In the genomic region with DNA sequence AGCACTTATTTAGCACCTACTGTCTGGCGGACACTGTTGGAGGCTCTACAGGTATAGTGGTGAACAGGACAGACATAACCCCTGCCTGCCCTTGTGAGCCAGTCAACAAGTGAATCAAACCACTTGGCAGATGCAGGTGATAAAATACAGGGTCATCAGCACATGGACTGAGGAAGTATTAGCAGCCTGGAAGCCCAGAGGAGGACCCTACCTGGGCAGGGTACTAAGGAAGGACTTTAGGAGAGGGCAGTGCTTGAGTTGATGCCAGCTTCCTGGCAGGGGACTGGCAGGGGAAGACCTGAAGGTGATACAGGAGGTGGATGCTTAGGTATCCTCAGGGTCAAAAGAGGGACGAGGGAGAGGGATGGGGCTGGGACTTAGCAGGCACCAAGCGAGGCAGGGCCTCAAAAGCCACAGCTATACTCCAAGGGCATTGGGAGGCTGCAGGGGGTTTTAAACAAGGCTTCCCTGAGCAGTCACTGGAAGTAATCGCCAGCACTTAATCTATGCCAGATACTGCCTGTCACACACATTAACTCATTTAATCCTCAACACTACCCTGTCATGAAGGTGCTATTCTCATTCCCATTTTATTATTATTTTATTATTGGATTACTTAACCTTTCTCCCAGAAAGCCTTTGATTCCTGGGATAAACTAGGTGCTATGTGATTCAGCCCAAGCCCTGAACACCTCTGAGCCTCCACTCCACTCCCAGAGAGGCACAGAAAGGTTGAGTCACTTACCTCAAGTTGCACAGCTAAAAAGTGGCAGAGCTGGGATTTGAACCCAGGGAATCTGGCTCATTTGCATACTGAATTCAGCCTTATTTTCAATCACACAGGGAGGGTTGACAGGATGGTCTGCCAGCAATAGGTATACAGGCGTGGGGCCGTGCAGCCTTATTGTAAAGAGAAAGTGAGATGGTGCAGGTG, we compare ENCODE assay signal across 25 cellular contexts.
"Had no signal": no experiment of that assay in that cellular context is flagged by ENCODE, and none has a peak within 500 bp of the region (broad histone marks: within the 10 kb centered on the region; RNA-seq: fewer than 3 reads in every experiment).

No MANE protein-coding gene starts in this region.

- ATAC-seq: activated CD8-positive, alpha-beta T cell treated with anti-CD3 and anti-CD28 coated beads for 36 hours; esophagus mucosa; gastrocnemius medialis; mucosa of descending colon had no signal

- H3K4me3 ChIP-seq: gastrocnemius medialis, mucosa of descending colon, thyroid gland had no signal

- H3K36me3 Mint-ChIP-seq: activated naive CD8-positive, alpha-beta T cell treated with anti-CD3 and anti-CD28 coated beads, Interleukin-2, amount 10 ng/mL, durations not matched to agents 7 days and 5 days; immature natural killer cell; memory B cell; naive B cell had no signal

- H3K27me3 ChIP-seq: brain microvascular endothelial cell, gastrocnemius medialis, thyroid gland had no signal

- H3K9me3 ChIP-seq: gastrocnemius medialis, mucosa of descending colon, thyroid gland had no signal

- H3K4me1 Mint-ChIP-seq: activated CD4-positive, alpha-beta T cell treated with anti-CD3 and anti-CD28 coated beads, Interleukin-2, amount 10 ng/mL, durations not matched to agents 24 days and 14 days; activated naive CD8-positive, alpha-beta T cell treated with anti-CD3 and anti-CD28 coated beads, Interleukin-2, amount 10 ng/mL, durations not matched to agents 7 days and 5 days; central memory CD8-positive, alpha-beta T cell; immature natural killer cell; memory B cell; naive B cell had no signal

- H3K4me1 ChIP-seq: gastrocnemius medialis, thyroid gland had no signal

- DNase-seq: activated CD4-positive, alpha-beta T cell treated with anti-CD3 and anti-CD28 coated beads, Interleukin-2, amount 10 ng/mL, durations not matched to agents 24 days and 14 days; activated CD4-positive, CD25-positive, alpha-beta regulatory T cell; activated CD8-positive, alpha-beta T cell treated with anti-CD3 and anti-CD28 coated beads for 36 hours; activated naive CD4-positive, alpha-beta T cell treated with Interleukin-2 at 50 U/mL for 16 hours; activated naive CD8-positive, alpha-beta T cell treated with anti-CD3 and anti-CD28 coated beads, Interleukin-2, amount 10 ng/mL, durations not matched to agents 7 days and 5 days; activated T-cell treated with anti-CD3 and anti-CD28 coated beads, Interleukin-2, amount 50 U/mL, for 1 hour; brain microvascular endothelial cell; cortex of kidney; gastrocnemius medialis; head of caudate nucleus; immature natural killer cell; kidney glomerular epithelial cell; mucosa of descending colon; naive B cell; posterior cingulate gyrus; retina; stimulated activated CD4-positive, alpha-beta T cell treated with anti-CD3 and anti-CD28 coated beads, Interleukin-12 subunit alpha, Interleukin-12 subunit beta, amount 100 ng/mL, for 4 hours; stimulated activated CD4-positive, alpha-beta T cell treated with anti-CD3 and anti-CD28 coated beads, Interleukin-2, amount 100 ng/mL, for 24 hours; stimulated activated naive CD4-positive, alpha-beta T cell treated with Interleukin-2 at 50 U/mL for 16 hours; thyroid gland had no signal

- H3K4me3 Mint-ChIP-seq: activated CD4-positive, alpha-beta T cell treated with anti-CD3 and anti-CD28 coated beads, Interleukin-2, amount 10 ng/mL, durations not matched to agents 24 days and 14 days; activated CD8-positive, alpha-beta T cell treated with anti-CD3 and anti-CD28 coated beads for 36 hours; activated naive CD8-positive, alpha-beta T cell treated with anti-CD3 and anti-CD28 coated beads, Interleukin-2, amount 10 ng/mL, durations not matched to agents 7 days and 5 days; central memory CD8-positive, alpha-beta T cell; immature natural killer cell; memory B cell; naive B cell had no signal

- FAIRE-seq: TTC549 had no signal

- H3K27me3 Mint-ChIP-seq: activated CD4-positive, alpha-beta T cell treated with anti-CD3 and anti-CD28 coated beads, Interleukin-2, amount 10 ng/mL, durations not matched to agents 24 days and 14 days; activated CD8-positive, alpha-beta T cell treated with anti-CD3 and anti-CD28 coated beads for 36 hours; activated naive CD8-positive, alpha-beta T cell treated with anti-CD3 and anti-CD28 coated beads, Interleukin-2, amount 10 ng/mL, durations not matched to agents 7 days and 5 days had no signal

- H3K27ac ChIP-seq: brain microvascular endothelial cell, gastrocnemius medialis, thyroid gland had no signal

- H3K9me3 Mint-ChIP-seq: activated CD4-positive, alpha-beta T cell treated with anti-CD3 and anti-CD28 coated beads, Interleukin-2, amount 10 ng/mL, durations not matched to agents 24 days and 14 days; activated CD8-positive, alpha-beta T cell treated with anti-CD3 and anti-CD28 coated beads for 36 hours; activated naive CD8-positive, alpha-beta T cell treated with anti-CD3 and anti-CD28 coated beads, Interleukin-2, amount 10 ng/mL, durations not matched to agents 7 days and 5 days; activated T-helper 2 cell treated with anti-CD3 and anti-CD28 coated beads, Interferon-gamma antibody, Interleukin-2, Interleukin-4, amounts not matched to agents 10 μg/mL and 5 μg/mL and 100 μg/mL, durations not matched to agents 14 hours and 24 hours and 36 hours; central memory CD8-positive, alpha-beta T cell; immature natural killer cell; memory B cell; naive B cell had no signal

- H3K27ac Mint-ChIP-seq: activated CD4-positive, alpha-beta T cell treated with anti-CD3 and anti-CD28 coated beads, Interleukin-2, amount 10 ng/mL, durations not matched to agents 24 days and 14 days; activated CD8-positive, alpha-beta T cell treated with anti-CD3 and anti-CD28 coated beads for 36 hours; activated naive CD8-positive, alpha-beta T cell treated with anti-CD3 and anti-CD28 coated beads, Interleukin-2, amount 10 ng/mL, durations not matched to agents 7 days and 5 days; activated T-helper 2 cell treated with anti-CD3 and anti-CD28 coated beads, Interferon-gamma antibody, Interleukin-2, Interleukin-4, amounts not matched to agents 10 μg/mL and 5 μg/mL and 100 μg/mL, durations not matched to agents 14 hours and 24 hours and 36 hours; immature natural killer cell; memory B cell; naive B cell had no signal

- H3K36me3 ChIP-seq: brain microvascular endothelial cell, gastrocnemius medialis, thyroid gland had no signal
